Comparison of ENCODE assay signal across 2 cellular contexts in genomic region chr7:69817096-69817495, GRCh38.
TF ChIP-seq lines count a peak whose summit lies in the region.

No MANE protein-coding gene starts in this region.

TF ChIP-seq in IMR-90, 13 proteins besides CTCF, POLR2A, EP300 and RAD21 (continued from another document):
- no peak for TF ChIP-seq CHD1 (IDR thresholded peaks at IDR 0.05; ENCODE audit: low read depth, low read length)
- TF ChIP-seq RCOR1 (IDR thresholded peaks at IDR 0.05; ENCODE audit: insufficient replicate concordance, low read length): no peak
- TF ChIP-seq MAZ (IDR thresholded peaks at IDR 0.05; ENCODE audit: borderline replicate concordance, low read depth, low read length): no peak
- no peak for TF ChIP-seq BHLHE40 (IDR thresholded peaks at IDR 0.05; ENCODE audit: low read depth, low read length)
- no peak for TF ChIP-seq MXI1 (IDR thresholded peaks at IDR 0.05; ENCODE audit: borderline replicate concordance, low read depth, low read length)
- TF ChIP-seq NFE2L2 (IDR thresholded peaks at IDR 0.05; ENCODE audit: low read depth, low read length): no peak
- no peak for TF ChIP-seq SMC3 (IDR thresholded peaks at IDR 0.05; ENCODE audit: low read depth, low read length)
- no peak for TF ChIP-seq CEBPB (IDR thresholded peaks at IDR 0.05; ENCODE audit: low read depth, low read length)
- TF ChIP-seq MAFK (IDR thresholded peaks at IDR 0.05; ENCODE audit: low read depth, low read length): no peak
- no peak for TF ChIP-seq USF2 (IDR thresholded peaks at IDR 0.05; ENCODE audit: low read depth, low read length)

TF ChIP-seq in neural cell, 6 proteins besides CTCF, POLR2A, EP300 and RAD21:
- TF ChIP-seq REST (IDR thresholded peaks at IDR 0.05; ENCODE audit: borderline replicate concordance) (no peak), MXI1 (conservative IDR thresholded peaks at IDR 0.05; ENCODE audit: poor library complexity, severe bottlenecking) (no peak), SMC3 (conservative IDR thresholded peaks at IDR 0.05; ENCODE audit: poor library complexity) (no peak), POLR2AphosphoS5 (IDR thresholded peaks at IDR 0.05) (no peak), TAF1 (IDR thresholded peaks at IDR 0.05; ENCODE audit: low read depth) (no peak), EZH2 (IDR thresholded peaks at IDR 0.05; ENCODE audit: borderline replicate concordance, insufficient read depth, low read length, poor library complexity, severe bottlenecking) (no peak)
